30 cellular contexts compared by ENCODE assay signal in the genomic region with DNA sequence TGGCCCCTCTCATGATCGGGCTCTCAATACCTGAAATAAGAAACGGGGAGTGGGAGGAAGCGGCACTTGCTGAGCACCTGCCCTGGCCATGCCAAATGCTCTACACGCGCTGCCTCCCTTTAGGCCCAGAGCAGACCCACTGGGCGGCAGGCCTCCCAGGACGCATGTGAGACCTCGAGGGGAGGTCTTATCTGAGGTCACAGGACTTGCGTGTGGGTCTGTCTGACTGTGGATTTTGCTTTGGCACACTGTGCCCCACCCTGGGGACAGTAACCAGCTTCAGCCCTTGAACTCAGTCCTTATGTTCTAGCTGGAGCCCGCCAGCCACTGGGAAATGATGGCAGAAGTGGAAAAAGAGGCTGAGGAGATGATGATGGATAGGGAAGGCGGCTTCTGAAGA.
"Had no signal": no experiment of that assay in that cellular context is flagged by ENCODE, and none has a peak within 500 bp of the region (broad histone marks: within the 10 kb centered on the region; RNA-seq: fewer than 3 reads in every experiment).

No MANE protein-coding gene starts in this region.

- ATAC-seq: activated CD8-positive, alpha-beta T cell treated with anti-CD3 and anti-CD28 coated beads, Interleukin-2, amount 10 ng/mL, durations not matched to agents 7 days and 5 days; Panc1; Right ventricle myocardium inferior; SK-N-SH treated with all-trans-retinoic acid at 6 μM for 48 hours; WTC11 had no signal

- H3K9me3 Mint-ChIP-seq: activated naive CD4-positive, alpha-beta T cell treated with anti-CD3 and anti-CD28 coated beads for 36 hours; IgD-negative memory B cell; WTC11 had no signal

- H3K27ac ChIP-seq: cardiac muscle cell, SJCRH30 had no signal

- H3K9me3 ChIP-seq: SJCRH30 had no signal

- H3K4me1 ChIP-seq: SJCRH30 had no signal

- DNase-seq: activated CD4-positive, alpha-beta T cell treated with anti-CD3 and anti-CD28 coated beads for 48 hours; activated CD4-positive, alpha-beta T cell treated with anti-CD3 and anti-CD28 coated beads, Interleukin-2, amount 50 U/mL, for 4 hours; activated CD4-positive, CD25-positive, alpha-beta regulatory T cell treated with anti-CD3 and anti-CD28 coated beads, Interleukin-2, amount 50 U/mL, for 72 hours; activated CD8-positive, alpha-beta memory T cell treated with anti-CD3 and anti-CD28 coated beads, Interleukin-2, amount 50 U/mL, for 48 hours; activated CD8-positive, alpha-beta T cell treated with anti-CD3 and anti-CD28 coated beads, Interleukin-2, amount 10 ng/mL, durations not matched to agents 7 days and 5 days; activated gamma-delta T cell; activated naive CD4-positive, alpha-beta T cell treated with anti-CD3 and anti-CD28 coated beads for 36 hours; activated T-cell treated with anti-CD3 and anti-CD28 coated beads, Interleukin-2, amount 50 U/mL, for 1 hour; KG1; NCI-H1105; NCI-H1436; NCI-H1694 treated with DMSO at 0.1 percent for 48 hours; NCI-H2029 treated with DMSO at 0.1 percent for 48 hours; NCI-H345; NCI-H510A; NCI-H526 treated with DMSO at 0.1 percent for 48 hours; NK-92 treated with Interleukin-12 subunit alpha and Interleukin-12 subunit beta, amount 100 ng/mL, for 24 hours; OCI-M1; RPMI8226; SJCRH30; SW 1271; T-helper 9 cell had no signal

- H3K27me3 ChIP-seq: brain microvascular endothelial cell, cardiac muscle cell, SJCRH30 had no signal

- H3K36me3 ChIP-seq: brain microvascular endothelial cell, cardiac muscle cell, SJCRH30 had no signal

- H3K4me3 ChIP-seq: cardiac muscle cell, SJCRH30 had no signal

- H3K27ac Mint-ChIP-seq: activated naive CD4-positive, alpha-beta T cell treated with anti-CD3 and anti-CD28 coated beads for 36 hours; activated naive CD8-positive, alpha-beta T cell; WTC11 had no signal

- H3K27me3 Mint-ChIP-seq: activated naive CD8-positive, alpha-beta T cell; IgD-negative memory B cell had no signal

- H3K4me3 Mint-ChIP-seq: activated CD8-positive, alpha-beta T cell treated with anti-CD3 and anti-CD28 coated beads, Interleukin-2, amount 10 ng/mL, durations not matched to agents 7 days and 5 days; activated naive CD4-positive, alpha-beta T cell treated with anti-CD3 and anti-CD28 coated beads for 36 hours; activated naive CD8-positive, alpha-beta T cell; IgD-negative memory B cell; WTC11 had no signal

- H3K4me1 Mint-ChIP-seq: IgD-negative memory B cell had no signal
